In the genomic region with DNA sequence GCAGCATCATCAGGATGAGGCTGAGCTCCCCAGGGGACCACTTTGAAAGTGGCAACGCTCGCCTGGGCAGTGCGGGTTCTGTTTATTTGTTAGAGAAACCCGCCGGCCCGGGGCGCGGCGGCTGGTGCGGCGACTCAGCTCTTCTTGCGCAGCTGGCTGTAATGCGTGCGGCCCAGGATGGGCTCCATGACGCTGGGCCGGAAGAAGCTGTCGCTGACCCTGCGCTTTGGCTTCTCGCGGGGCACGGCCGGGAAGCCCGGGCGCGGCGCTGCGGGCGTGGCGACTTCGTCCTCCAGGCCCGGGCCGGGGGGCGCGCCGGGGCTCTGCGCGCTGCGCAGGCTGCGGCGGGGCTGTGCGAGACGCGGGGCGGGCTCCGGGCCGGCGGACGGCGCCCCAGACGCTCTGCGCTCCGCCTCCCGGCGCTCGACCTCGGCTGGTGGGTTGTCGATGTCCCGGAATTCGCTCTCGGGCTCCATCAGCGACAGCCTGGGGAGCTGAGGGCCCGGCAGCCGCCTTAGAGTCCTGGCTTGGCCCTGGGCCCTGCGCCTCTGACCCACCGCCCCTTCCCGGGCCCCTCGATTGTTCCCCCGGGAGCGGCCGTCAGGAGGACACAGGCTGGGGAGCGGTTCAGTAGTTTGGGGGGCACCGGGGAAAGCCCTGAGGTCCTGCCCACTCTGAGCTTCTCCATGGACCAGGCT, we compare ENCODE assay signal across 8 cellular contexts. TPM values are rescaled to one million over a fixed set of nuclear protein-coding genes. Genes with fewer than 3 reads are reported as not detected.
DNase-seq lines count a peak whose midpoint lies in the region; ATAC-seq and TF ChIP-seq lines count a peak whose summit lies in the region.
"Had no signal": no experiment of that assay in that cellular context is flagged by ENCODE, and none has a peak within 500 bp of the region (broad histone marks: within the 10 kb centered on the region; RNA-seq: fewer than 3 reads in every experiment).

No MANE protein-coding gene starts in this region.

- H3K4me3 ChIP-seq in left lung (peak overlapping the region; percentile 31 to 38), thymus (ENCODE audit: low read length) (peak overlapping the region; percentile 41)

- WGBS in thymus = 3% methylated on average over 72 of the region's 72 CpGs

- H3K4me1 ChIP-seq in left lung = peaks cover 3 to 9% of the 10 kb centered on the region in 2 donors
- no peaks in the 10 kb centered on the region for H3K4me1 ChIP-seq in thymus (ENCODE audit: control insufficient read depth, insufficient read depth, low read length)

- intact Hi-C loops in left lung (cut with DNase I) = no loop called here

- peak; percentile 18 for DNase-seq in NCI-H2227 treated with DMSO at 0.1 percent for 48 hours (lab: John Stamatoyannopoulos, UW)
- DNase-seq in dedifferentiated amniotic fluid mesenchymal stem cell (ENCODE audit: extremely low spot score) = peak; percentile 17
- peak; percentile 51 to 88 for DNase-seq in left lung
- DNase-seq in Kasumi-1 (lab: John Stamatoyannopoulos, UW) = no peak

- no peaks in the 10 kb centered on the region for H3K9me3 ChIP-seq in left lung
- no peaks in the 10 kb centered on the region for H3K9me3 ChIP-seq in thymus (ENCODE audit: control insufficient read depth)

- H3K27me3 ChIP-seq in left lung = peaks cover 0 to 20% of the 10 kb centered on the region in 2 donors
- peaks cover 23% of the 10 kb centered on the region for H3K27me3 ChIP-seq in thymus (ENCODE audit: control insufficient read depth, insufficient read depth)

- H3K36me3 ChIP-seq in left lung = no peaks in the 10 kb centered on the region
- H3K36me3 ChIP-seq in thymus (ENCODE audit: control insufficient read depth, insufficient read depth) = no peaks in the 10 kb centered on the region

- TF ChIP-seq CTCF in left lung (IDR thresholded peaks at IDR 0.05) = no peak

- ATAC-seq in GM19351 (IDR thresholded peaks at IDR 0.05; ENCODE audit: unreplicated experiment) (peak; percentile 63), left lung (peak; percentile 73), GM18517 (IDR thresholded peaks at IDR 0.05; ENCODE audit: unreplicated experiment) (no peak)

- H3K27ac ChIP-seq in left lung (peak overlapping the region; percentile 55 to 72), thymus (ENCODE audit: low read depth) (peak overlapping the region; percentile 65)

RNA-seq across cellular contexts. Expression of a gene that starts 10.3 kb away (rescaled TPM):
- total RNA-seq in left lung = 1 to 10 TPM; 2.4 to 4.6 TPM
- polyA plus RNA-seq in thymus = 2.9 TPM

RNA-seq across cellular contexts. Expression of a gene that starts 13.6 kb away (rescaled TPM):
- total RNA-seq in left lung = under 1 TPM; 0.37 to 0.55 TPM
- polyA plus RNA-seq in thymus = 1.0 TPM
- total RNA-seq: T-helper 1 cell treated with Interleukin-12 subunit alpha and Interleukin-12 subunit beta and Interleukin-4 antibody, amounts not matched to agents 30 ng/mL and 1 ng/mL, for 36 hours had no signal

RNA-seq across cellular contexts. Expression of a gene that starts 25.0 kb away (rescaled TPM):
- total RNA-seq in left lung = 1 to 10 TPM; 5.6 to 8.6 TPM
- 3.8 TPM for polyA plus RNA-seq in thymus

RNA-seq across cellular contexts. Expression of a gene that starts 25.0 kb away (rescaled TPM):
- total RNA-seq in left lung = under 1 TPM; 0.20 to 0.52 TPM
- 0.32 TPM for polyA plus RNA-seq in thymus
- total RNA-seq: T-helper 1 cell treated with Interleukin-12 subunit alpha and Interleukin-12 subunit beta and Interleukin-4 antibody, amounts not matched to agents 30 ng/mL and 1 ng/mL, for 36 hours had no signal

Comparison
In these comparisons a context has a peak if more than half of its experiments do, and no peak if none do; other contexts are left out.
1. DNase-seq: peak in NCI-H2227 treated with DMSO at 0.1 percent for 48 hours (single experiment), dedifferentiated amniotic fluid mesenchymal stem cell (single experiment) and left lung (2 of 2); none in Kasumi-1 (0 of 2).